Comparison of ENCODE assay signal across 8 cellular contexts in the genomic region with DNA sequence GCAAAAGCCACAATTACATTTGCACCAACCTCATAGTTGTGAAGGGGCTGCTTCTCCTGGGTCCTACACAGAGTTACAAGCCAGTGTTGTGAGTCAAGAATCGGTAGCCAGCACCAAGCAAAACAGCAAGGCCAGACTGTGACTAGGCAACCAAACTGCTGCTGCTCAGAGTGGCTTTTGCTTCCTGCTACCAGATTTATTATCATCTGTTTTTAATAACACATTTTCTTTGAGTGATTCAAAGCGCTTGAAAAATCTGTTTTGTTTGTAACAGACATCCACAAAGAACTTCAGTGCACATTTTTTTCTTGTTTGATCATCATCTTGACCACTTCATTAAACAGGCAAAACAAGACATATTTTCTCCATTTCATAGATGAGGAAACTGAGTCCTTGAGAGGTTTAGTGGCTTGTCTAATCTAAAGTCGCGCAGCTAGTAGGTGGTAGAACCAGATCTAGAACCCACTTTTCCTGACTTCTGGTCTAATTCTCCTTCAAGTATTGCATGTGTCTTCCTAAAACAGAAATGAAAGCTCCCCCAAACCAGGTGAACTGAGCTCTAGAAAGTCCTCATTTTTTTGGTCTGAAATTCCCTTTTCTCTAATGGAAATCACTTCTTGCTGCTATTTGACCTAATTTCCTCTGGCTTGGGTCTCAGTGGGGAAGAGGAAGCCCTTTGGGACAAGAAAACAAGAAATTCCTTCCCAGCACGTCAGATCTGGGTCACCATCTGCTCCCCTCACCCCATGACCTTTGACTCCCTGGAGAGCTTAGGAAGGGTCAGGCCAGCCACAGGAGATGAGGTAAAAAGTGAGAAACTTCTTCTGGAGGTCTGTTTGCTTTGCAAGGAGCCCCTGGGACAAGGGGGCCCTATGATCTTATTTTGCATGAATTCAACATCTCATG. TPM values are rescaled to one million over a fixed set of nuclear protein-coding genes. Genes with fewer than 3 reads are reported as not detected.
DNase-seq lines count a peak whose midpoint lies in the region; ATAC-seq and TF ChIP-seq lines count a peak whose summit lies in the region.

No MANE protein-coding gene starts in this region.

- no CpG with 5 or more reads among the region's 5 CpGs for WGBS in neuronal stem cell (ENCODE audit: extremely low coverage in 2 of 2, insufficient read length in 2 of 2, insufficient replicate concordance in 1 of 2), 2 donors

- no peak overlapping the region for H3K23ac ChIP-seq in neuronal stem cell (ENCODE audit: low read depth, low read length, poor library complexity)

- H3K4ac ChIP-seq in neuronal stem cell (ENCODE audit: low read length) = no peak overlapping the region

- peak; percentile 95 for DNase-seq in ELR (ENCODE audit: low read depth)
- peak; percentile 97 for DNase-seq in amniotic epithelial cell (ENCODE audit: low read depth)
- DNase-seq in left ventricle myocardium inferior = peak; percentile 46
- DNase-seq in gastrocnemius medialis = peak in 1 of 2 donors; percentile 31
- DNase-seq in GM19238 (ENCODE audit: insufficient read length, low spot score) = no peak
- no peak for DNase-seq in neuronal stem cell (ENCODE audit: low spot score)
- no peak for DNase-seq in NCI-H1436 treated with DMSO at 0.1 percent for 48 hours (lab: John Stamatoyannopoulos, UW)

- H3K14ac ChIP-seq in neuronal stem cell (ENCODE audit: low read length) = no peak overlapping the region

- no peak overlapping the region for H2BK5ac ChIP-seq in neuronal stem cell (ENCODE audit: low read length)

- no peak overlapping the region for H4K8ac ChIP-seq in neuronal stem cell (ENCODE audit: low read depth, low read length)

- no peak overlapping the region for H3K18ac ChIP-seq in neuronal stem cell (ENCODE audit: low read length)

- no peak for TF ChIP-seq CTCF in left ventricle myocardium inferior (IDR thresholded peaks at IDR 0.05; ENCODE audit: borderline replicate concordance)
- TF ChIP-seq CTCF in gastrocnemius medialis (IDR thresholded peaks at IDR 0.05 in 4 of 5, conservative IDR thresholded peaks at IDR 0.05 in 1 of 5) = no peak

- no peak overlapping the region for H3K9ac ChIP-seq in neuronal stem cell (ENCODE audit: low read depth, low read length, poor library complexity)

- H2AFZ ChIP-seq in neuronal stem cell (ENCODE audit: low read length) = no peak overlapping the region

- TF ChIP-seq POLR2A in gastrocnemius medialis (IDR thresholded peaks at IDR 0.05) = no peak

- intact Hi-C loops in left ventricle myocardium inferior (cut with micrococcal nuclease) (no loop called here), gastrocnemius medialis (cut with DNase I; ENCODE audit: low total_unique reads) (no loop called here)

- H3K9me3 ChIP-seq in left ventricle myocardium inferior (replicated peaks) (no peaks in the 10 kb centered on the region), gastrocnemius medialis (no peaks in the 10 kb centered on the region), neuronal stem cell (replicated peaks in 1 of 2; ENCODE audit: control insufficient read depth in 2 of 2, insufficient read depth in 1 of 2, low read depth in 1 of 2, low read length in 2 of 2) (no peaks in the 10 kb centered on the region)

- H3K27ac ChIP-seq in left ventricle myocardium inferior (replicated peaks) (peak overlapping the region; percentile 60), gastrocnemius medialis (peak overlapping the region; percentile 0 to 53 (median 8)), neuronal stem cell (replicated peaks; ENCODE audit: low read length) (no peak overlapping the region)

- peak; percentile 25 to 70 for ATAC-seq in gastrocnemius medialis
- ATAC-seq in HG03159 (IDR thresholded peaks at IDR 0.05; ENCODE audit: unreplicated experiment) = no peak

- H4K91ac ChIP-seq in neuronal stem cell (ENCODE audit: low read depth, low read length, poor library complexity) = no peak overlapping the region

- no peak overlapping the region for H2AK5ac ChIP-seq in neuronal stem cell (ENCODE audit: low read depth, low read length)

- in situ Hi-C loops in gastrocnemius medialis (cut with MboI; ENCODE audit: low sequenced_read_pairs in 4 of 4) = no loop called here

- H3K4me3 ChIP-seq in left ventricle myocardium inferior (no peak overlapping the region), gastrocnemius medialis (no peak overlapping the region), neuronal stem cell (ENCODE audit: low read length in 2 of 2) (no peak overlapping the region)

- no peak overlapping the region for H3K4me2 ChIP-seq in neuronal stem cell (ENCODE audit: insufficient read depth, low read length, poor library complexity, severe bottlenecking)

- H3K4me1 ChIP-seq in left ventricle myocardium inferior (peaks cover 44% of the 10 kb centered on the region), gastrocnemius medialis (peaks cover 7 to 8% of the 10 kb centered on the region in 2 donors), neuronal stem cell (ENCODE audit: control insufficient read depth in 2 of 2, insufficient read depth in 1 of 2, low read depth in 1 of 2, low read length in 2 of 2) (peaks cover 8 to 17% of the 10 kb centered on the region in 2 donors)

- H2BK12ac ChIP-seq in neuronal stem cell (ENCODE audit: low read length) = no peak overlapping the region

- H3K79me1 ChIP-seq in neuronal stem cell (ENCODE audit: low read depth, low read length) = no peaks in the 10 kb centered on the region

- no peak overlapping the region for H2BK15ac ChIP-seq in neuronal stem cell (ENCODE audit: low read length)

- H3K36me3 ChIP-seq in left ventricle myocardium inferior (no peaks in the 10 kb centered on the region), gastrocnemius medialis (no peaks in the 10 kb centered on the region), neuronal stem cell (replicated peaks in 1 of 2; ENCODE audit: control insufficient read depth in 2 of 2, insufficient read depth in 2 of 2, low read length in 2 of 2) (no peaks in the 10 kb centered on the region)

- H3K27me3 ChIP-seq in left ventricle myocardium inferior (ENCODE audit: low read depth) = no peaks in the 10 kb centered on the region
- no peaks in the 10 kb centered on the region for H3K27me3 ChIP-seq in gastrocnemius medialis
- H3K27me3 ChIP-seq in neuronal stem cell (ENCODE audit: control insufficient read depth in 3 of 3, insufficient read depth in 3 of 3, low read depth in 1 of 3, low read length in 3 of 3) = no peaks in the 10 kb centered on the region

- H2BK120ac ChIP-seq in neuronal stem cell (ENCODE audit: low read depth, low read length) = no peak overlapping the region

RNA-seq across cellular contexts. Expression of gene CWC15, which starts 39.9 kb away (rescaled TPM):
- total RNA-seq in left ventricle myocardium inferior (71.6 TPM), gastrocnemius medialis (10 to 100 TPM; 53.9 to 69.5 (median 60.5) TPM)
- polyA plus RNA-seq in neuronal stem cell (2013, experiment 1 of 2) = 98.8 TPM
- polyA plus RNA-seq in neuronal stem cell (2013, experiment 2 of 2) = 106 TPM

RNA-seq across cellular contexts. Expression of gene KDM4D, which starts 40.0 kb away (rescaled TPM):
- total RNA-seq in left ventricle myocardium inferior (0.69 TPM), gastrocnemius medialis (1 to 10 TPM in 1 of 4 donors, under 1 TPM in 3; 0.12 to 1.5 (median 0.56) TPM)
- polyA plus RNA-seq in neuronal stem cell (2013, experiment 1 of 2) = 2.9 TPM
- 2.9 TPM for polyA plus RNA-seq in neuronal stem cell (2013, experiment 2 of 2)

Comparison
In these comparisons a context has a peak if more than half of its experiments do, and no peak if none do; other contexts are left out.
1. DNase-seq: peak in ELR (single experiment), amniotic epithelial cell (single experiment) and left ventricle myocardium inferior (single experiment); none in GM19238 (single experiment), neuronal stem cell (single experiment) and NCI-H1436 treated with DMSO at 0.1 percent for 48 hours (single experiment).